In the genomic region with DNA sequence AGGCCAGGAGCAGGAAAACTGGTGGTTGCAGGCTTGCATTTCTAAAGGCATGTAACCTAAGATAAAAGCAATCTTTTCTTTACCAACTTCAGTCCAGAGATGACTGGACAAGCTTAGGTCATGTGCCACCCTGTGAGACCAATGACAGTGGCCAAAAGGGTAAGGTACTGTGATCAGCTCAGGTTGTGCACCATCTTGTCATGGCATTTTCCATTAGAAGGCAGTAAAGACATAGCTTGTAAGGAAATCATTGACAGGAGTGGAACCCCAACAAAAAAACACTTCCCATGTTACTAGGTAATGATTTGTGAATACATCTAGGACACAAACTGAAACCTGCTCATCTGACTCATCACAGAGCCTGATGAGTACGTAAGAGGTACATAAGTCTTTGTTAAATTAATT, we compare ENCODE assay signal across 12 cellular contexts. TPM values are rescaled to one million over a fixed set of nuclear protein-coding genes. Genes with fewer than 3 reads are reported as not detected.
DNase-seq lines count a peak whose midpoint lies in the region; ATAC-seq, FAIRE-seq and TF ChIP-seq lines count a peak whose summit lies in the region.
"Had no signal": no experiment of that assay in that cellular context is flagged by ENCODE, and none has a peak within 500 bp of the region (broad histone marks: within the 10 kb centered on the region; RNA-seq: fewer than 3 reads in every experiment).

No MANE protein-coding gene starts in this region.

- no peak overlapping the region for H3K4me3 ChIP-seq in thyroid gland (replicated peaks in 1 of 3)
- no peak overlapping the region for H3K4me3 ChIP-seq in mucosa of descending colon

- H3K9me3 ChIP-seq in thyroid gland, result no peaks in the 10 kb centered on the region
- no peaks in the 10 kb centered on the region for H3K9me3 ChIP-seq in mucosa of descending colon

- H3K4me1 ChIP-seq in thyroid gland, result peaks cover 5 to 25% of the 10 kb centered on the region in 2 donors
- H3K4me1 ChIP-seq in mucosa of descending colon (ENCODE audit: low read depth), result no peaks in the 10 kb centered on the region

- no peak for TF ChIP-seq CTCF in thyroid gland (IDR thresholded peaks at IDR 0.05)
- TF ChIP-seq CTCF in mucosa of descending colon (IDR thresholded peaks at IDR 0.05), result no peak

- intact Hi-C loops in thyroid gland (cut with DNase I), result loop anchor here (10.0 kb wide), 1 partner anchor 345 kb away; no protein-coding TSS in a partner anchor
- intact Hi-C loops in mucosa of descending colon (cut with DNase I, micrococcal nuclease), result loop anchor here (10.0 kb wide), 2 partner anchors 365 to 375 kb away; no protein-coding TSS in a partner anchor

- H3K27ac ChIP-seq in thyroid gland, result no peak overlapping the region

- TF ChIP-seq POLR2A in GM18505 (IDR thresholded peaks at IDR 0.05; ENCODE audit: borderline replicate concordance, extremely low read depth, insufficient read depth, insufficient read length) (no peak), thyroid gland (IDR thresholded peaks at IDR 0.05) (no peak)

- H3K36me3 ChIP-seq in thyroid gland, result no peaks in the 10 kb centered on the region
- no peaks in the 10 kb centered on the region for H3K36me3 ChIP-seq in mucosa of descending colon (ENCODE audit: low read depth)

- no peaks in the 10 kb centered on the region for H3K27me3 ChIP-seq in thyroid gland

- FAIRE-seq in GM19239 (lab: Jason Lieb, UNC), result peak; percentile 83

- WGBS in thyroid gland, 2 donors, result 98 to 100% methylated on average over 1 of the region's 1 CpG

- ATAC-seq in GM18505 (IDR thresholded peaks at IDR 0.05; ENCODE audit: unreplicated experiment) (peak; percentile 70), HG02840 (IDR thresholded peaks at IDR 0.05; ENCODE audit: low FRiP score, unreplicated experiment) (peak; percentile 76), HG03558 (IDR thresholded peaks at IDR 0.05; ENCODE audit: extremely low read depth, unreplicated experiment) (peak; percentile 87), mucosa of descending colon (no peak)

- DNase-seq in GM19239 (ENCODE audit: insufficient read length, low spot score) (peak; percentile 17), GF-D8 (lab: John Stamatoyannopoulos, UW) (no peak), thyroid gland (no peak), mucosa of descending colon (no peak)
- DNase-seq in stimulated activated CD4-positive, alpha-beta T cell treated with anti-CD3 and anti-CD28 coated beads, Interleukin-4, amount 100 ng/mL, for 24 hours, result no peak
- DNase-seq: CD4-positive, alpha-beta T cell; KG1; Right ventricle myocardium superior; stimulated activated CD4-positive, alpha-beta T cell treated with anti-CD3 and anti-CD28 coated beads, Interleukin-4, amount 100 ng/mL, for 4 hours had no signal

RNA-seq across cellular contexts. Expression of a gene that starts 35.2 kb away (rescaled TPM):
- total RNA-seq in thyroid gland, result 100 to 1,000 TPM; 134 to 223 (median 176) TPM
- 100 to 1,000 TPM in 2 of 3 donors, 10 to 100 TPM in 1; 97.9 to 125 (median 123) TPM for total RNA-seq in mucosa of descending colon
